In genomic region chr11:131588057-131588456, GRCh38 we compare ENCODE assay signal across 36 cellular contexts.
"Had no signal": no experiment of that assay in that cellular context is flagged by ENCODE, and none has a peak within 500 bp of the region (broad histone marks: within the 10 kb centered on the region; RNA-seq: fewer than 3 reads in every experiment).

No MANE protein-coding gene starts in this region.

- DNase-seq: activated B cell treated with CpG ODN at 0.5 μM for 24 hours; activated CD4-positive, alpha-beta T cell treated with anti-CD3 and anti-CD28 coated beads for 4 hours; activated CD4-positive, alpha-beta T cell treated with anti-CD3 and anti-CD28 coated beads, Interleukin-2, amount 10 ng/mL, durations not matched to agents 7 days and 5 days; activated CD4-positive, alpha-beta T cell treated with anti-CD3 and anti-CD28 coated beads, Interleukin-2, amount 50 U/mL, for 48 hours; activated CD4-positive, CD25-positive, alpha-beta regulatory T cell treated with anti-CD3 and anti-CD28 coated beads, Interleukin-2, amount 50 U/mL, for 72 hours; activated CD8-positive, alpha-beta memory T cell treated with anti-CD3 and anti-CD28 coated beads, Interleukin-2, amount 50 U/mL, for 4 hours; activated CD8-positive, alpha-beta T cell treated with anti-CD3 and anti-CD28 coated beads for 36 hours; activated effector memory CD4-positive, alpha-beta T cell treated with anti-CD3 and anti-CD28 coated beads, Interleukin-2, amount 50 U/mL, for 16 hours; activated gamma-delta T cell treated with Interleukin-2 at 50 U/mL for 16 hours; activated naive CD4-positive, alpha-beta T cell; activated naive CD4-positive, alpha-beta T cell treated with anti-CD3 and anti-CD28 coated beads for 36 hours; activated naive CD4-positive, alpha-beta T cell treated with anti-CD3 and anti-CD28 coated beads, Interleukin-2, amount 50 U/mL, for 16 hours; activated naive CD8-positive, alpha-beta T cell treated with anti-CD3 and anti-CD28 coated beads for 36 hours; activated T-cell treated with anti-CD3 and anti-CD28 coated beads for 4 hours; activated T-cell treated with anti-CD3 and anti-CD28 coated beads, Interleukin-2, amount 50 U/mL, for 1 hour; activated T-cell treated with anti-CD3 and anti-CD28 coated beads, Interleukin-2, amount 50 U/mL, for 4 hours; activated T-cell treated with anti-CD3 and anti-CD28 coated beads, Interleukin-2, amount 50 U/mL, for 72 hours; amniotic stem cell; anterior cingulate cortex; caudate nucleus; cerebellar nuclear complex; T-helper 1 cell; T-helper 2 cell; T-helper 9 cell had no signal

- H3K27ac ChIP-seq: adrenal gland, ascending aorta, cardiac muscle cell, VCaP had no signal

- H3K4me1 Mint-ChIP-seq: activated B cell treated with CpG ODN at 0.5 μM for 24 hours; activated CD4-positive, alpha-beta T cell treated with anti-CD3 and anti-CD28 coated beads, Interleukin-2, amount 10 ng/mL, durations not matched to agents 7 days and 5 days; activated naive CD8-positive, alpha-beta T cell treated with anti-CD3 and anti-CD28 coated beads for 36 hours; activated T-helper 17 cell treated with anti-CD3 and anti-CD28 coated beads, Interleukin-2, amount 50 U/mL, for 72 hours; central memory CD8-positive, alpha-beta T cell had no signal

- H3K4me3 Mint-ChIP-seq: activated B cell treated with CpG ODN at 0.5 μM for 24 hours; activated CD4-positive, alpha-beta T cell treated with anti-CD3 and anti-CD28 coated beads, Interleukin-2, amount 10 ng/mL, durations not matched to agents 7 days and 5 days; activated CD8-positive, alpha-beta T cell treated with anti-CD3 and anti-CD28 coated beads for 36 hours; activated naive CD4-positive, alpha-beta T cell treated with anti-CD3 and anti-CD28 coated beads for 36 hours; activated naive CD8-positive, alpha-beta T cell treated with anti-CD3 and anti-CD28 coated beads for 36 hours; activated T-cell treated with anti-CD3 and anti-CD28 coated beads, Interleukin-2, amount 50 U/mL, for 4 hours; activated T-cell treated with anti-CD3 and anti-CD28 coated beads, Interleukin-2, amount 50 U/mL, for 72 hours; activated T-helper 1 cell treated with anti-CD3 and anti-CD28 coated beads, Interleukin-12 subunit alpha, Interleukin-12 subunit beta, Interleukin-2, Interleukin-4 antibody, amounts not matched to agents 30 ng/mL and 10 ng/mL and 1 ng/mL, durations not matched to agents 14 hours and 24 hours and 36 hours; activated T-helper 17 cell treated with anti-CD3 and anti-CD28 coated beads, Interleukin-2, amount 50 U/mL, for 72 hours; brain; central memory CD8-positive, alpha-beta T cell; T-helper 1 cell treated with Interleukin-12 subunit alpha and Interleukin-12 subunit beta and Interleukin-4 antibody, amounts not matched to agents 30 μg/mL and 1 μg/mL, for 36 hours; T-helper 2 cell treated with Interferon-gamma antibody and Interleukin-4, amounts not matched to agents 5 μg/mL and 100 μg/mL, for 36 hours had no signal

- H3K4me1 ChIP-seq: adrenal gland, ascending aorta had no signal

- H3K9me3 ChIP-seq: adrenal gland had no signal

- H3K36me3 Mint-ChIP-seq: activated naive CD8-positive, alpha-beta T cell treated with anti-CD3 and anti-CD28 coated beads for 36 hours had no signal

- H3K27me3 Mint-ChIP-seq: activated CD4-positive, alpha-beta T cell treated with anti-CD3 and anti-CD28 coated beads, Interleukin-2, amount 10 ng/mL, durations not matched to agents 7 days and 5 days; brain; central memory CD8-positive, alpha-beta T cell had no signal

- H3K27ac Mint-ChIP-seq: activated B cell treated with CpG ODN at 0.5 μM for 24 hours; activated CD4-positive, alpha-beta T cell treated with anti-CD3 and anti-CD28 coated beads, Interleukin-2, amount 10 ng/mL, durations not matched to agents 7 days and 5 days; activated CD8-positive, alpha-beta T cell treated with anti-CD3 and anti-CD28 coated beads for 36 hours; activated naive CD4-positive, alpha-beta T cell treated with anti-CD3 and anti-CD28 coated beads for 36 hours; activated naive CD4-positive, alpha-beta T cell treated with anti-CD3 and anti-CD28 coated beads, Interleukin-2, amount 50 U/mL, for 72 hours; activated naive CD8-positive, alpha-beta T cell treated with anti-CD3 and anti-CD28 coated beads for 36 hours; activated T-cell treated with anti-CD3 and anti-CD28 coated beads, Interleukin-2, amount 50 U/mL, for 72 hours; activated T-helper 1 cell treated with anti-CD3 and anti-CD28 coated beads, Interleukin-12 subunit alpha, Interleukin-12 subunit beta, Interleukin-2, Interleukin-4 antibody, amounts not matched to agents 30 ng/mL and 10 ng/mL and 1 ng/mL, durations not matched to agents 14 hours and 24 hours and 36 hours; activated T-helper 17 cell treated with anti-CD3 and anti-CD28 coated beads, Interleukin-2, amount 50 U/mL, for 72 hours; T-helper 1 cell treated with Interleukin-12 subunit alpha and Interleukin-12 subunit beta and Interleukin-4 antibody, amounts not matched to agents 30 μg/mL and 1 μg/mL, for 36 hours; T-helper 2 cell treated with Interferon-gamma antibody and Interleukin-4, amounts not matched to agents 5 μg/mL and 100 μg/mL, for 36 hours had no signal

- H3K27me3 ChIP-seq: adrenal gland, ascending aorta, cardiac muscle cell had no signal

- H3K36me3 ChIP-seq: adrenal gland, ascending aorta, cardiac muscle cell had no signal

- FAIRE-seq: TTC549 had no signal

- H3K9me3 Mint-ChIP-seq: activated B cell treated with CpG ODN at 0.5 μM for 24 hours; activated CD4-positive, alpha-beta T cell treated with anti-CD3 and anti-CD28 coated beads, Interleukin-2, amount 10 ng/mL, durations not matched to agents 7 days and 5 days; activated T-helper 1 cell treated with anti-CD3 and anti-CD28 coated beads, Interleukin-12 subunit alpha, Interleukin-12 subunit beta, Interleukin-2, Interleukin-4 antibody, amounts not matched to agents 30 ng/mL and 10 ng/mL and 1 ng/mL, durations not matched to agents 14 hours and 24 hours and 36 hours; T-helper 1 cell treated with Interleukin-12 subunit alpha and Interleukin-12 subunit beta and Interleukin-4 antibody, amounts not matched to agents 30 μg/mL and 1 μg/mL, for 36 hours; T-helper 2 cell treated with Interferon-gamma antibody and Interleukin-4, amounts not matched to agents 5 μg/mL and 100 μg/mL, for 36 hours had no signal

- ATAC-seq: activated CD8-positive, alpha-beta T cell treated with anti-CD3 and anti-CD28 coated beads for 36 hours; activated naive CD4-positive, alpha-beta T cell treated with anti-CD3 and anti-CD28 coated beads, Interleukin-2, amount 50 U/mL, for 72 hours; activated T-cell treated with anti-CD3 and anti-CD28 coated beads, Interleukin-2, amount 50 U/mL, for 4 hours; activated T-cell treated with anti-CD3 and anti-CD28 coated beads, Interleukin-2, amount 50 U/mL, for 72 hours; activated T-helper 17 cell treated with anti-CD3 and anti-CD28 coated beads, Interleukin-2, amount 50 U/mL, for 72 hours had no signal

- H3K4me3 ChIP-seq: adrenal gland, ascending aorta, cardiac muscle cell had no signal
